Comparison of ENCODE assay signal across 1 cellular context in the genomic region with DNA sequence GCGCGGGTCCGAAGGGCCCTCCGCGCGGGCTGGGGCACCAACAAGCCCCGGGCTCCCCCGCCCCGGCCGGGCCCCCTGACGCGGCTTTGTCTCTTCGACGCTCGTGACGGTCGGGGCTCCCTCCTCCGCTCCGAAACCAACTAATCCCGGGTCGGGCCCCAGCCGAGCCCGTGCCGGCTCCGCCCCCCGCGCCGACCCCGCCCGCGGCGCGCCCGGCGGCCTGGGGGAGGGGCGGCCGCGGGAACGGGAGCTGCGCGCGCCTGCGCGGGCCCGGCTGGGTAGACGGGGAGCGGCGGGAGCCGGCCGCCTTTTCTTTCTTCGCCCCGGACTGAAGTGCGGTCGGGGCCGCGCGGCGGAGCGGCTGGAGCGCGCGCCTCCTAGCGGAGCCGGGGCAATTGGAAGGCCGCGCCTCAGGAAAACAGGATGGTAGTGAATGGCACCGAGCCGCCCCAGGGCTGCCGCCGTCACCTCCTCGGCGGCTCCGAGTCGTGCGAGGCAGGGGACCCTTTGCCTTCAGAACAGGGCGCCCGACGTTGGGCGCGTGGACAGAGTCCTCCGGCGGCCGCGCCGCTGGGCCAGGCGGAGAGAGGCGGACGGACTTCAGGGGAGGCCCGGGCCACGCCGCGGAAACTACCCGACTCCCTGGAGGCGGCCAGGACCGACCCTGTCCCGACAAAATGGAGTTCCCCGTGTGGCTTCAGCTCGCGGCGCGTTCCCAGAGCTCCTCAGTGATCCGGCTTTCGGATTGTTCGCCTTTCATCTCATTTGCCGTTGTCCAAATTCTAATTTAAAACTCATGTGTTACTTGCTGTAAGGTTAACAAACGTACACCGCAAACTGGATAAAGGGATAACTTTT.
A peak's percentile ranks its signal among the peaks of the same experiment; 100 is the strongest.
TF ChIP-seq lines count a peak whose summit lies in the region.

A gene with protein sequence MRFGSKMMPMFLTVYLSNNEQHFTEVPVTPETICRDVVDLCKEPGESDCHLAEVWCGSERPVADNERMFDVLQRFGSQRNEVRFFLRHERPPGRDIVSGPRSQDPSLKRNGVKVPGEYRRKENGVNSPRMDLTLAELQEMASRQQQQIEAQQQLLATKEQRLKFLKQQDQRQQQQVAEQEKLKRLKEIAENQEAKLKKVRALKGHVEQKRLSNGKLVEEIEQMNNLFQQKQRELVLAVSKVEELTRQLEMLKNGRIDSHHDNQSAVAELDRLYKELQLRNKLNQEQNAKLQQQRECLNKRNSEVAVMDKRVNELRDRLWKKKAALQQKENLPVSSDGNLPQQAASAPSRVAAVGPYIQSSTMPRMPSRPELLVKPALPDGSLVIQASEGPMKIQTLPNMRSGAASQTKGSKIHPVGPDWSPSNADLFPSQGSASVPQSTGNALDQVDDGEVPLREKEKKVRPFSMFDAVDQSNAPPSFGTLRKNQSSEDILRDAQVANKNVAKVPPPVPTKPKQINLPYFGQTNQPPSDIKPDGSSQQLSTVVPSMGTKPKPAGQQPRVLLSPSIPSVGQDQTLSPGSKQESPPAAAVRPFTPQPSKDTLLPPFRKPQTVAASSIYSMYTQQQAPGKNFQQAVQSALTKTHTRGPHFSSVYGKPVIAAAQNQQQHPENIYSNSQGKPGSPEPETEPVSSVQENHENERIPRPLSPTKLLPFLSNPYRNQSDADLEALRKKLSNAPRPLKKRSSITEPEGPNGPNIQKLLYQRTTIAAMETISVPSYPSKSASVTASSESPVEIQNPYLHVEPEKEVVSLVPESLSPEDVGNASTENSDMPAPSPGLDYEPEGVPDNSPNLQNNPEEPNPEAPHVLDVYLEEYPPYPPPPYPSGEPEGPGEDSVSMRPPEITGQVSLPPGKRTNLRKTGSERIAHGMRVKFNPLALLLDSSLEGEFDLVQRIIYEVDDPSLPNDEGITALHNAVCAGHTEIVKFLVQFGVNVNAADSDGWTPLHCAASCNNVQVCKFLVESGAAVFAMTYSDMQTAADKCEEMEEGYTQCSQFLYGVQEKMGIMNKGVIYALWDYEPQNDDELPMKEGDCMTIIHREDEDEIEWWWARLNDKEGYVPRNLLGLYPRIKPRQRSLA (minus strand): TSS at position 138 of the 858 bp plus-strand sequence. CDS start 267 bp downstream, outside the sequence.

TF ChIP-seq in HepG2, 621 proteins besides CTCF, POLR2A, EP300 and RAD21 (continued from another document and continues in another):
- TF ChIP-seq, protein P1, sequence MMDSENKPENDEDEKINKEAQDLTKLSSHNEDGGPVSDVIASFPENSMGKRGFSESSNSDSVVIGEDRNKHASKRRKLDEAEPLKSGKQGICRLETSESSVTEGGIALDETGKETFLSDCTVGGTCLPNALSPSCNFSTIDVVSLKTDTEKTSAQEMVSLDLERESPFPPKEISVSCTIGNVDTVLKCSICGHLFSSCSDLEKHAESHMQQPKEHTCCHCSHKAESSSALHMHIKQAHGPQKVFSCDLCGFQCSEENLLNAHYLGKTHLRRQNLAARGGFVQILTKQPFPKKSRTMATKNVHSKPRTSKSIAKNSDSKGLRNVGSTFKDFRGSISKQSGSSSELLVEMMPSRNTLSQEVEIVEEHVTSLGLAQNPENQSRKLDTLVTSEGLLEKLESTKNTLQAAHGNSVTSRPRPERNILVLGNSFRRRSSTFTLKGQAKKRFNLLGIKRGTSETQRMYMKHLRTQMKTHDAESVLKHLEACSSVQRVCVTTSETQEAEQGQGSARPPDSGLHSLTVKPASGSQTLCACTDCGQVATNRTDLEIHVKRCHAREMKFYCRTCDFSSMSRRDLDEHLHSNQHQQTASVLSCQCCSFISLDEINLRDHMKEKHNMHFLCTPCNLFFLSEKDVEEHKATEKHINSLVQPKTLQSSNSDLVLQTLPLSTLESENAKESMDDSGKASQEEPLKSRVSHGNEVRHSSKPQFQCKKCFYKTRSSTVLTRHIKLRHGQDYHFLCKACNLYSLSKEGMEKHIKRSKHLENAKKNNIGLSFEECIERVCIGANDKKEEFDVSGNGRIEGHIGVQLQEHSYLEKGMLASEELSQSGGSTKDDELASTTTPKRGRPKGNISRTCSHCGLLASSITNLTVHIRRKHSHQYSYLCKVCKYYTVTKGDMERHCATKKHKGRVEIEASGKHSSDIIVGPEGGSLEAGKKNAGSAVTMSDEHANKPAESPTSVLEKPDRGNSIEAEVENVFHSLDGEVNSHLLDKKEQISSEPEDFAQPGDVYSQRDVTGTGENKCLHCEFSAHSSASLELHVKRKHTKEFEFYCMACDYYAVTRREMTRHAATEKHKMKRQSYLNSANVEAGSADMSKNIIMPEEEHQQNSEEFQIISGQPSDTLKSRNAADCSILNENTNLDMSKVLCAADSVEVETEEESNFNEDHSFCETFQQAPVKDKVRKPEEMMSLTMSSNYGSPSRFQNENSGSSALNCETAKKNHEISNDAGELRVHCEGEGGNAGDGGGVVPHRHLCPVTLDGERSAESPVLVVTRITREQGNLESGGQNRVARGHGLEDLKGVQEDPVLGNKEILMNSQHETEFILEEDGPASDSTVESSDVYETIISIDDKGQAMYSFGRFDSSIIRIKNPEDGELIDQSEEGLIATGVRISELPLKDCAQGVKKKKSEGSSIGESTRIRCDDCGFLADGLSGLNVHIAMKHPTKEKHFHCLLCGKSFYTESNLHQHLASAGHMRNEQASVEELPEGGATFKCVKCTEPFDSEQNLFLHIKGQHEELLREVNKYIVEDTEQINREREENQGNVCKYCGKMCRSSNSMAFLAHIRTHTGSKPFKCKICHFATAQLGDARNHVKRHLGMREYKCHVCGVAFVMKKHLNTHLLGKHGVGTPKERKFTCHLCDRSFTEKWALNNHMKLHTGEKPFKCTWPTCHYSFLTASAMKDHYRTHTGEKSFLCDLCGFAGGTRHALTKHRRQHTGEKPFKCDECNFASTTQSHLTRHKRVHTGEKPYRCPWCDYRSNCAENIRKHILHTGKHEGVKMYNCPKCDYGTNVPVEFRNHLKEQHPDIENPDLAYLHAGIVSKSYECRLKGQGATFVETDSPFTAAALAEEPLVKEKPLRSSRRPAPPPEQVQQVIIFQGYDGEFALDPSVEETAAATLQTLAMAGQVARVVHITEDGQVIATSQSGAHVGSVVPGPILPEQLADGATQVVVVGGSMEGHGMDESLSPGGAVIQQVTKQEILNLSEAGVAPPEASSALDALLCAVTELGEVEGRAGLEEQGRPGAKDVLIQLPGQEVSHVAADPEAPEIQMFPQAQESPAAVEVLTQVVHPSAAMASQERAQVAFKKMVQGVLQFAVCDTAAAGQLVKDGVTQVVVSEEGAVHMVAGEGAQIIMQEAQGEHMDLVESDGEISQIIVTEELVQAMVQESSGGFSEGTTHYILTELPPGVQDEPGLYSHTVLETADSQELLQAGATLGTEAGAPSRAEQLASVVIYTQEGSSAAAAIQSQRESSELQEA (CRISPR knock-in tag; IDR thresholded peaks at IDR 0.05; ENCODE audit: not compliant biosample characterization), result peak; percentile 80
- TF ChIP-seq BCL6 (CRISPR knock-in tag; IDR thresholded peaks at IDR 0.05), result peak; percentile 19
- TF ChIP-seq ZNF644 (CRISPR knock-in tag; IDR thresholded peaks at IDR 0.05; ENCODE audit: low read depth), result no peak
- no peak for TF ChIP-seq TCF7L2 (IDR thresholded peaks at IDR 0.05; ENCODE audit: low read depth, low read length)
- 0 out of 2 replicates have a peak, but pooled peaks have one; percentile 23 for TF ChIP-seq MTF2 (CRISPR knock-in tag; IDR thresholded peaks at IDR 0.05; ENCODE audit: borderline replicate concordance)
- TF ChIP-seq, protein P2, sequence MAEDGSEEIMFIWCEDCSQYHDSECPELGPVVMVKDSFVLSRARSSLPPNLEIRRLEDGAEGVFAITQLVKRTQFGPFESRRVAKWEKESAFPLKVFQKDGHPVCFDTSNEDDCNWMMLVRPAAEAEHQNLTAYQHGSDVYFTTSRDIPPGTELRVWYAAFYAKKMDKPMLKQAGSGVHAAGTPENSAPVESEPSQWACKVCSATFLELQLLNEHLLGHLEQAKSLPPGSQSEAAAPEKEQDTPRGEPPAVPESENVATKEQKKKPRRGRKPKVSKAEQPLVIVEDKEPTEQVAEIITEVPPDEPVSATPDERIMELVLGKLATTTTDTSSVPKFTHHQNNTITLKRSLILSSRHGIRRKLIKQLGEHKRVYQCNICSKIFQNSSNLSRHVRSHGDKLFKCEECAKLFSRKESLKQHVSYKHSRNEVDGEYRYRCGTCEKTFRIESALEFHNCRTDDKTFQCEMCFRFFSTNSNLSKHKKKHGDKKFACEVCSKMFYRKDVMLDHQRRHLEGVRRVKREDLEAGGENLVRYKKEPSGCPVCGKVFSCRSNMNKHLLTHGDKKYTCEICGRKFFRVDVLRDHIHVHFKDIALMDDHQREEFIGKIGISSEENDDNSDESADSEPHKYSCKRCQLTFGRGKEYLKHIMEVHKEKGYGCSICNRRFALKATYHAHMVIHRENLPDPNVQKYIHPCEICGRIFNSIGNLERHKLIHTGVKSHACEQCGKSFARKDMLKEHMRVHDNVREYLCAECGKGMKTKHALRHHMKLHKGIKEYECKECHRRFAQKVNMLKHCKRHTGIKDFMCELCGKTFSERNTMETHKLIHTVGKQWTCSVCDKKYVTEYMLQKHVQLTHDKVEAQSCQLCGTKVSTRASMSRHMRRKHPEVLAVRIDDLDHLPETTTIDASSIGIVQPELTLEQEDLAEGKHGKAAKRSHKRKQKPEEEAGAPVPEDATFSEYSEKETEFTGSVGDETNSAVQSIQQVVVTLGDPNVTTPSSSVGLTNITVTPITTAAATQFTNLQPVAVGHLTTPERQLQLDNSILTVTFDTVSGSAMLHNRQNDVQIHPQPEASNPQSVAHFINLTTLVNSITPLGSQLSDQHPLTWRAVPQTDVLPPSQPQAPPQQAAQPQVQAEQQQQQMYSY (CRISPR knock-in tag; IDR thresholded peaks at IDR 0.05), result no peak
- no peak for TF ChIP-seq NPAS2 (CRISPR knock-in tag; IDR thresholded peaks at IDR 0.05; ENCODE audit: borderline replicate concordance)
- TF ChIP-seq ATF6 (CRISPR knock-in tag; conservative IDR thresholded peaks at IDR 0.05), result no peak
- TF ChIP-seq ZSCAN12 (CRISPR knock-in tag; IDR thresholded peaks at IDR 0.05), result no peak
- TF ChIP-seq ZNF549 (CRISPR knock-in tag; IDR thresholded peaks at IDR 0.05), result no peak
- TF ChIP-seq TP53 (CRISPR knock-in tag; conservative IDR thresholded peaks at IDR 0.05), result 0 out of 2 replicates have a peak, but pooled peaks have one; percentile 39
- peak; percentile 61; the same call in 1 of the 2 replicates for TF ChIP-seq NFRKB (IDR thresholded peaks at IDR 0.05)
- TF ChIP-seq NAIF1 (CRISPR knock-in tag; IDR thresholded peaks at IDR 0.05; ENCODE audit: borderline replicate concordance), result peak; percentile 63; the same call in 1 of the 2 replicates
- peak; percentile 0; the same call in 1 of the 2 replicates for TF ChIP-seq HES4 (CRISPR knock-in tag; IDR thresholded peaks at IDR 0.05; ENCODE audit: borderline replicate concordance)
- TF ChIP-seq, protein P3, sequence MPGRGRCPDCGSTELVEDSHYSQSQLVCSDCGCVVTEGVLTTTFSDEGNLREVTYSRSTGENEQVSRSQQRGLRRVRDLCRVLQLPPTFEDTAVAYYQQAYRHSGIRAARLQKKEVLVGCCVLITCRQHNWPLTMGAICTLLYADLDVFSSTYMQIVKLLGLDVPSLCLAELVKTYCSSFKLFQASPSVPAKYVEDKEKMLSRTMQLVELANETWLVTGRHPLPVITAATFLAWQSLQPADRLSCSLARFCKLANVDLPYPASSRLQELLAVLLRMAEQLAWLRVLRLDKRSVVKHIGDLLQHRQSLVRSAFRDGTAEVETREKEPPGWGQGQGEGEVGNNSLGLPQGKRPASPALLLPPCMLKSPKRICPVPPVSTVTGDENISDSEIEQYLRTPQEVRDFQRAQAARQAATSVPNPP (CRISPR knock-in tag; IDR thresholded peaks at IDR 0.05), result peak; percentile 52; the same call in 1 of the 2 replicates
- TF ChIP-seq KDM6A (CRISPR knock-in tag; IDR thresholded peaks at IDR 0.05; ENCODE audit: low read depth), result no peak
- TF ChIP-seq ZNF703 (CRISPR knock-in tag; IDR thresholded peaks at IDR 0.05; ENCODE audit: borderline replicate concordance), result no peak
- no peak for TF ChIP-seq ZNF207 (IDR thresholded peaks at IDR 0.05; ENCODE audit: borderline replicate concordance)
- peak; percentile 55; the same call in 1 of the 2 replicates for TF ChIP-seq ZNF616 (CRISPR knock-in tag; IDR thresholded peaks at IDR 0.05; ENCODE audit: low read depth)
- peak; percentile 75 for TF ChIP-seq ZNF430 (CRISPR knock-in tag; IDR thresholded peaks at IDR 0.05)
- TF ChIP-seq FOSL2 (CRISPR knock-in tag; IDR thresholded peaks at IDR 0.05), result peak; percentile 9; the same call in 1 of the 2 replicates
- no peak for TF ChIP-seq KLF9 (CRISPR knock-in tag; IDR thresholded peaks at IDR 0.05; ENCODE audit: low read depth)
- TF ChIP-seq MYC (CRISPR knock-in tag; IDR thresholded peaks at IDR 0.05; ENCODE audit: borderline replicate concordance), result peak; percentile 57; the same call in 1 of the 2 replicates
- no peak for TF ChIP-seq SRSF9 (IDR thresholded peaks at IDR 0.05; ENCODE audit: borderline replicate concordance, insufficient read depth, low read depth, low read length, poor library complexity, severe bottlenecking)
- TF ChIP-seq ZNF564 (CRISPR knock-in tag; IDR thresholded peaks at IDR 0.05), result peak; percentile 48; the same call in 1 of the 2 replicates
- TF ChIP-seq MLX (CRISPR knock-in tag; IDR thresholded peaks at IDR 0.05), result no peak
- 0 out of 2 replicates have a peak, but pooled peaks have one; percentile 59 for TF ChIP-seq ZSCAN30 (CRISPR knock-in tag; IDR thresholded peaks at IDR 0.05)
- 0 out of 2 replicates have a peak, but pooled peaks have one; percentile 44 for TF ChIP-seq ZNF33B (CRISPR knock-in tag; IDR thresholded peaks at IDR 0.05)
- no peak for TF ChIP-seq ETV5 (CRISPR knock-in tag; IDR thresholded peaks at IDR 0.05; ENCODE audit: borderline replicate concordance)
- TF ChIP-seq ZSCAN22 (CRISPR knock-in tag; IDR thresholded peaks at IDR 0.05), result no peak
- TF ChIP-seq ATF5 (CRISPR knock-in tag; IDR thresholded peaks at IDR 0.05; ENCODE audit: low read depth), result no peak
